In the genomic region with DNA sequence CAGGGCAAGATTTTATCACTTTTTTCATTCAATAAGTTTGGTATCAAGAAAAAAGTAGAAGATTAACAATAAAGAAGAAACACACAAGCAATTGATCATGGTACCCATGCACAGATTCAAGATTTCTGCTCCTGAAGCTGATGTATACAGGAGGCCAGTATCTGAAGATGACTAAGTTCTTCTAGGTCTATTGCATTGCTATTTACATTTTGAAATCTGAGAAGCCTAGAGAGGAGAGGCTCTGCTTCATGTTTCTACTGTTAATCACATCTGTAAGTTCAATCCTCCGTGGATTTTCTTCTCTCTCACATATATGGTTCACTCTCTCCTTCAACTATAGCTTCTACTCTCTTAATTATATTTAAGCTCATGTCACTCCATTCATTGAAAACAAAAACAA, we compare ENCODE assay signal across 15 cellular contexts.
A peak's percentile ranks its signal among the peaks of the same experiment; 100 is the strongest.
DNase-seq lines count a peak whose midpoint lies in the region; ATAC-seq and TF ChIP-seq lines count a peak whose summit lies in the region.
"Had no signal": no experiment of that assay in that cellular context is flagged by ENCODE, and none has a peak within 500 bp of the region (broad histone marks: within the 10 kb centered on the region; RNA-seq: fewer than 3 reads in every experiment).

No MANE protein-coding gene starts in this region.

- H2AFZ ChIP-seq in IMR-90 (replicated peaks; ENCODE audit: low read length, poor library complexity), result no peak overlapping the region

- DNase-seq in DMS53 (lab: John Stamatoyannopoulos, UW), result peak; percentile 26
- DNase-seq in DMS53 treated with DMSO at 0.1 percent for 48 hours (lab: John Stamatoyannopoulos, UW; ENCODE audit: unreplicated experiment), result no peak
- DNase-seq in IMR-90, result peak; percentile 75
- DNase-seq in amniotic epithelial cell (ENCODE audit: low read depth), result peak; percentile 7
- DNase-seq in iris pigment epithelial cell (ENCODE audit: low read depth), result peak; percentile 45
- no peak for DNase-seq in islet precursor cell
- no peak for DNase-seq in psoas muscle
- DNase-seq: 8988T, C1 segment of cervical spinal cord, MG63, NCI-H1105, NCI-H1694, NCI-H2107, NCI-H446 had no signal

- no peak overlapping the region for H3K56ac ChIP-seq in IMR-90 (ENCODE audit: extremely low read depth, insufficient read depth, low read length)

- no peak overlapping the region for H3K9ac ChIP-seq in IMR-90 (ENCODE audit: low read depth, low read length)

- H2BK15ac ChIP-seq in IMR-90 (ENCODE audit: low read depth, low read length), result no peak overlapping the region

- no peak overlapping the region for H3K23ac ChIP-seq in IMR-90 (ENCODE audit: low read depth, low read length)

- no peak for TF ChIP-seq CTCF in IMR-90 (conservative IDR thresholded peaks at IDR 0.05; ENCODE audit: low read depth, low read length)
- no peak for TF ChIP-seq CTCF in psoas muscle (IDR thresholded peaks at IDR 0.05)

- no peak overlapping the region for H2BK20ac ChIP-seq in IMR-90 (ENCODE audit: low read depth, low read length)

- ATAC-seq in IMR-90 (ENCODE audit: low read depth) (peak; percentile 93), psoas muscle (no peak), GM21737 (IDR thresholded peaks at IDR 0.05; ENCODE audit: unreplicated experiment) (no peak)

- H3K4me1 ChIP-seq in IMR-90 (ENCODE audit: control insufficient read depth, insufficient read depth, low read length) (peaks cover 2% of the 10 kb centered on the region; the same call in 1 of the 2 replicates), psoas muscle (no peaks in the 10 kb centered on the region)

- H3K4me3 ChIP-seq in IMR-90 (ENCODE audit: insufficient read depth, low read depth, low read length) (no peak overlapping the region), psoas muscle (no peak overlapping the region)
- H3K4me3 ChIP-seq: MG63 had no signal

- no peaks in the 10 kb centered on the region for H3K79me1 ChIP-seq in IMR-90 (ENCODE audit: low read depth in 1 of 2, low read length in 2 of 2)

- no peak overlapping the region for H3K27ac ChIP-seq in IMR-90 (ENCODE audit: insufficient read depth, low read length)
- no peak overlapping the region for H3K27ac ChIP-seq in psoas muscle

- H3K18ac ChIP-seq in IMR-90 (ENCODE audit: low read depth, low read length), result peak overlapping the region; percentile 38; the same call in 1 of the 2 replicates

- in situ Hi-C loops in IMR-90 (cut with MboI; ENCODE audit: low sequenced_read_pairs), result no loop called here

- intact Hi-C loops in IMR-90 (cut with micrococcal nuclease), result no loop called here
- intact Hi-C loops in psoas muscle (cut with DNase I), result no loop called here

- H4K91ac ChIP-seq in IMR-90 (ENCODE audit: insufficient read depth, low read depth, low read length), result no peak overlapping the region

- no peak overlapping the region for H4K5ac ChIP-seq in IMR-90 (ENCODE audit: low read depth, low read length)

- no CpG with 5 or more reads among the region's 1 CpG for WGBS in IMR-90 (ENCODE audit: extremely low coverage in 2 of 2, insufficient read length in 1 of 2), 2 experiments
- 44 to 59% (median 58%) methylated on average over 1 of the region's 1 CpG for WGBS in psoas muscle, 3 donors

- H3K4me2 ChIP-seq in IMR-90 (ENCODE audit: low read depth, low read length), result no peak overlapping the region

- H2BK120ac ChIP-seq in IMR-90 (ENCODE audit: low read depth, low read length), result no peak overlapping the region

- no peak overlapping the region for H2AK5ac ChIP-seq in IMR-90 (ENCODE audit: low read depth, low read length)

- no peak for TF ChIP-seq RAD21 in IMR-90 (IDR thresholded peaks at IDR 0.05; ENCODE audit: low read length)

- H4K20me1 ChIP-seq in IMR-90 (ENCODE audit: insufficient read depth, low read length), result no peaks in the 10 kb centered on the region

- H4K8ac ChIP-seq in IMR-90 (ENCODE audit: low read depth in 2 of 2, low read length in 2 of 2), result no peak overlapping the region

- H2BK5ac ChIP-seq in IMR-90 (ENCODE audit: low read depth, low read length, poor library complexity, severe bottlenecking), result no peak overlapping the region

- H3K36me3 ChIP-seq in IMR-90 (ENCODE audit: control insufficient read depth, insufficient read depth, low read length) (no peaks in the 10 kb centered on the region), psoas muscle (ENCODE audit: insufficient read depth in 1 of 2, low read depth in 1 of 2) (no peaks in the 10 kb centered on the region)
- H3K36me3 ChIP-seq: MG63 had no signal

- no peak overlapping the region for H2AK9ac ChIP-seq in IMR-90 (replicated peaks; ENCODE audit: low read depth, low read length, poor library complexity)

- H3K14ac ChIP-seq in IMR-90 (replicated peaks; ENCODE audit: low read depth, low read length), result no peak overlapping the region

- H3K27me3 ChIP-seq in IMR-90 (ENCODE audit: control insufficient read depth, insufficient read depth, low read length) (no peaks in the 10 kb centered on the region), psoas muscle (ENCODE audit: insufficient read depth in 3 of 3, low read length in 2 of 3) (peaks cover 0 to 1% (median 0%) of the 10 kb centered on the region in 3 donors)
- H3K27me3 ChIP-seq: MG63 had no signal

- peaks cover 5% of the 10 kb centered on the region for H3K9me3 ChIP-seq in IMR-90 (ENCODE audit: control insufficient read depth, insufficient read depth, low read length)
- H3K9me3 ChIP-seq in psoas muscle, result no peaks in the 10 kb centered on the region

- no peaks in the 10 kb centered on the region for H3K9me1 ChIP-seq in IMR-90 (ENCODE audit: insufficient read depth, low read length)

- CTCF ChIA-PET in IMR-90 (lab: Yijun Ruan, JAX), result no interaction called here

- dilution Hi-C loops in IMR-90 (cut with HindIII; ENCODE audit: low sequenced_read_pairs, unreplicated experiment), result no loop called here

- POLR2A ChIA-PET in IMR-90 (lab: Charles Lee; ENCODE audit: unreplicated experiment), result no interaction called here

- H3K4ac ChIP-seq in IMR-90 (ENCODE audit: low read depth, low read length), result no peak overlapping the region

- no peak for TF ChIP-seq POLR2A in IMR-90 (IDR thresholded peaks at IDR 0.05; ENCODE audit: low read depth, low read length)

- BruUV-seq in IMR-90 (replicated peaks; lab: Mats Ljungman, UMichigan), result no TSS peak

TF ChIP-seq in IMR-90, 13 proteins besides CTCF, POLR2A, EP300 and RAD21:
- TF ChIP-seq CHD1 (IDR thresholded peaks at IDR 0.05; ENCODE audit: low read depth, low read length) (no peak), CEBPB (IDR thresholded peaks at IDR 0.05; ENCODE audit: low read depth, low read length) (peak; percentile 39; the same call in 1 of the 2 replicates)

Comparison
In these comparisons a context has a peak if more than half of its experiments do, and no peak if none do; other contexts are left out.
1. DNase-seq: peak in DMS53 (single experiment), IMR-90 (single experiment), amniotic epithelial cell (single experiment) and iris pigment epithelial cell (single experiment); none in DMS53 treated with DMSO at 0.1 percent for 48 hours (single experiment), islet precursor cell (single experiment) and psoas muscle (0 of 2).